In the genomic region with DNA sequence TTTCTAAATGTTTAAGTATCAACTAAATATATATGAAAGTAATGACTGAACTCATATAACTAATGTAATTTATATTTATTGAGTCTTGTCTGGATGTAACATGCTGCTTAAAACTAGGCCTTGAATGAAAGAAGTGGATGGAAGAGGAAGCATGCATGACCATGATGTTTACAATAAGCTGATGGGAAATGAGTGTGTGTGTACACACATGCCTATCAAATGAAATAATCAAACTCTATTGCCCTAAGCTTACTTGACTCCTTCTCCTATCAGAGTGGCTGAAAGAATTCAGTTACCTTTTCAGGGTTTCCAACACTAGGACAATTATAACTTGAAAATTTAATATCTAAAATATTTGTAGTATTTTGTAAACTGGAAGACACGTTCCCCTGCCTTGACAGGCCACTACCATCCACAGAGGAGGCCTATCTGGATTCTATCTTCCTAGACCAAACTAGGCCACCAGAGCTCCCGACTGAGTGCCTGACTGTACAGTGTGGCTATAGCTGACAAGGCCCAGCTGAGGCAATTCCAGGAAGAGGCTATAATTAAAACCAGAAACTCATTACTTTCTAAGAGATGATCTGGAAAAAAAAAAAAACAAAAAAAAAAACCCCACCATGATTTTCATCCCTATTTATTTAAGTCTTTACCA, we compare ENCODE assay signal across 1 cellular context.
TF ChIP-seq lines count a peak whose summit lies in the region.

No MANE protein-coding gene starts in this region.

TF ChIP-seq in IMR-90, 13 proteins besides CTCF, POLR2A, EP300 and RAD21 (continued from another document):
- TF ChIP-seq BHLHE40 (IDR thresholded peaks at IDR 0.05; ENCODE audit: low read depth, low read length) (no peak), RFX5 (IDR thresholded peaks at IDR 0.05; ENCODE audit: low read depth, low read length) (no peak), FOS (IDR thresholded peaks at IDR 0.05; ENCODE audit: low read depth, low read length) (no peak)
